In the genomic region with DNA sequence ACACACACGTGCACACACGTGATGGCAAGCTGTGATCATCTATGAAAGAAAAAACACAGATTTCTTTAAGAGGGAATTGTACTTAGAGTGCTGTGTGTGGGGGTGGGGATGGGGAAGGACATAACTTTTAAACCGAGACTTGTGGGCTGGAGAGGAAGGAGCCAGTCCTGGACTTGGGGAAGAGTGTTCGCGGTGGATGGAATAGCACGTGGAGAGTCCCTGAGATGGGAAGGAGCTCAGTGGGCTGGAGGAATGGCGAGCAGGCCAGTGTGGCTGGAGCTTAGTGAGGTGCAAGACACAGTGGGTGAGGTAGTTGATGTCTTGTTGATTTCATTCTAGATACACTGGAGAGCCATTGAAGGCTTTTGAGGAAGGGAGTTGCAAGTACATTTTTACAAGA, we compare ENCODE assay signal across 24 cellular contexts.
DNase-seq lines count a peak whose midpoint lies in the region; ATAC-seq, FAIRE-seq and TF ChIP-seq lines count a peak whose summit lies in the region.
"Had no signal": no experiment of that assay in that cellular context is flagged by ENCODE, and none has a peak within 500 bp of the region (broad histone marks: within the 10 kb centered on the region; RNA-seq: fewer than 3 reads in every experiment).

No MANE protein-coding gene starts in this region.

- no peaks in the 10 kb centered on the region for H3K27me3 ChIP-seq in GM12878 (replicated peaks in 1 of 2; ENCODE audit: control insufficient read depth in 2 of 2, insufficient read depth in 2 of 2, low read length in 1 of 2)
- H3K27me3 ChIP-seq: BLaER1 treated with 17β-estradiol and CSF1 and Interleukin-3, amounts not matched to agents 10 nM and 100 nM; right lobe of liver had no signal

- SMC1A ChIA-PET in GM12878 (lab: Charles Lee; ENCODE audit: uncharacterized antibody, unreplicated experiment), result interaction anchor here (1.0 kb wide), 1 partner anchor 24 kb away, joined by 3 read pairs; no protein-coding TSS in a partner anchor

- TF ChIP-seq RAD21 in GM12878 (IDR thresholded peaks at IDR 0.05; ENCODE audit: insufficient read depth, low read depth, low read length), result no peak

- no peak for ATAC-seq in left cardiac atrium
- no peak for ATAC-seq in left ventricle myocardium superior
- no peak for ATAC-seq in GM12878
- no peak for ATAC-seq in HG03442 (IDR thresholded peaks at IDR 0.05; ENCODE audit: unreplicated experiment)
- ATAC-seq in HG02884 (IDR thresholded peaks at IDR 0.05; ENCODE audit: unreplicated experiment), result no peak
- ATAC-seq: naive thymus-derived CD4-positive, alpha-beta T cell; right lobe of liver had no signal

- in situ Hi-C loops in GM12878 (cut with MboI), result no loop called here

- RAD21 ChIA-PET in GM12878 (lab: Charles Lee; ENCODE audit: unreplicated experiment), result no interaction called here

- H2AFZ ChIP-seq in GM12878 (ENCODE audit: control insufficient read depth, low read depth, low read length), result no peak overlapping the region
- H2AFZ ChIP-seq: parathyroid adenoma had no signal

- FAIRE-seq in GM12878 (lab: Jason Lieb, UNC) (no peak), RCC 7860 (lab: Jason Lieb, UNC) (no peak)
- FAIRE-seq: endometrium, G401.6, GM18507 had no signal

- H3K27ac ChIP-seq in GM12878 (ENCODE audit: control insufficient read depth, insufficient read depth), result no peak overlapping the region
- H3K27ac ChIP-seq: BLaER1 treated with 17β-estradiol and CSF1 and Interleukin-3, amounts not matched to agents 10 nM and 100 nM; parathyroid adenoma; right lobe of liver had no signal

- no peak for TF ChIP-seq EP300 in GM12878 (IDR thresholded peaks at IDR 0.05; ENCODE audit: borderline replicate concordance in 1 of 2, control insufficient read depth in 1 of 2, low read depth in 2 of 2, low read length in 2 of 2)

- 72% methylated on average over 7 of the region's 7 CpGs for WGBS in GM12878 (ENCODE audit: insufficient coverage, insufficient replicate concordance, low lambda C conversion rate, missing lambda C conversion rate)

- H4K20me1 ChIP-seq in GM12878 (ENCODE audit: control insufficient read depth, insufficient read depth), result no peaks in the 10 kb centered on the region; the same call in 1 of the 2 replicates
- H4K20me1 ChIP-seq: BLaER1 treated with 17β-estradiol and CSF1 and Interleukin-3, amounts not matched to agents 10 nM and 100 nM had no signal

- no peak for TF ChIP-seq CTCF in GM12878 (IDR thresholded peaks at IDR 0.05 in 2 of 3, conservative IDR thresholded peaks at IDR 0.05 in 1 of 3; ENCODE audit: control insufficient read depth in 2 of 3, extremely low read depth in 1 of 3, insufficient read depth in 1 of 3, low read depth in 3 of 3, low read length in 3 of 3)

- no peaks in the 10 kb centered on the region; the same call in 1 of the 2 replicates for H3K4me1 ChIP-seq in GM12878 (ENCODE audit: control insufficient read depth, insufficient read depth, low read length)
- H3K4me1 ChIP-seq: parathyroid adenoma had no signal

- peaks cover 3% of the 10 kb centered on the region; the same call in 1 of the 2 replicates for H3K79me2 ChIP-seq in GM12878 (ENCODE audit: control insufficient read depth, insufficient read depth, low read length)
- H3K79me2 ChIP-seq: parathyroid adenoma had no signal

- peaks cover 32 to 62% of the 10 kb centered on the region in 2 experiments for H3K36me3 ChIP-seq in GM12878 (ENCODE audit: control insufficient read depth in 2 of 2, insufficient read depth in 2 of 2, low read length in 1 of 2)
- H3K36me3 ChIP-seq: BLaER1 treated with 17β-estradiol and CSF1 and Interleukin-3, amounts not matched to agents 10 nM and 100 nM had no signal

- TF ChIP-seq POLR2A in GM12878 (IDR thresholded peaks at IDR 0.05; ENCODE audit: low read depth, low read length), result no peak

- CTCF ChIA-PET in GM12878 (lab: Yijun Ruan, JAX), result no interaction called here

- H3K4me2 ChIP-seq in GM12878 (ENCODE audit: control insufficient read depth, insufficient read depth), result no peak overlapping the region

- intact Hi-C loops in left cardiac atrium (cut with DNase I) (no loop called here), left ventricle myocardium superior (cut with micrococcal nuclease) (no loop called here), GM12878 (cut with micrococcal nuclease; ENCODE audit: unreplicated experiment) (no loop called here)

- POLR2A ChIA-PET in GM12878 (lab: Charles Lee), result no interaction called here

- H3K9me3 ChIP-seq in GM12878 (replicated peaks; ENCODE audit: control insufficient read depth, insufficient read depth, low read length), result no peaks in the 10 kb centered on the region
- H3K9me3 ChIP-seq: BLaER1 treated with 17β-estradiol and CSF1 and Interleukin-3, amounts not matched to agents 10 nM and 100 nM; right lobe of liver had no signal

- no peak overlapping the region for H3K4me3 ChIP-seq in GM12878
- H3K4me3 ChIP-seq: BLaER1 treated with 17β-estradiol and CSF1 and Interleukin-3, amounts not matched to agents 10 nM and 100 nM; right lobe of liver had no signal

- TSS peak; percentile 6 for BruUV-seq in GM12878 (replicated peaks; lab: Mats Ljungman, UMichigan)

- no peak overlapping the region for H3K9ac ChIP-seq in GM12878 (ENCODE audit: control insufficient read depth, insufficient read depth, low read length)
- H3K9ac ChIP-seq: BLaER1 treated with 17β-estradiol and CSF1 and Interleukin-3, amounts not matched to agents 10 nM and 100 nM; parathyroid adenoma had no signal

- DNase-seq in left cardiac atrium (peak; percentile 8), left ventricle myocardium superior (no peak), GM12878 (ENCODE audit: low read depth, low spot score) (no peak), mesenteric fat pad (ENCODE audit: low spot score) (peak; percentile 22), dermis blood vessel endothelial cell (no peak), RCC 7860 (ENCODE audit: low spot score) (no peak)
- DNase-seq: activated CD4-positive, alpha-beta T cell treated with anti-CD3 and anti-CD28 coated beads, Interleukin-2, amount 50 U/mL, for 48 hours; activated CD4-positive, CD25-positive, alpha-beta regulatory T cell; activated naive CD4-positive, alpha-beta T cell treated with anti-CD3 and anti-CD28 coated beads, Interleukin-2, amount 50 U/mL, for 16 hours; activated T-cell treated with anti-CD3 and anti-CD28 coated beads for 4 hours; H9; KBM-7; MM.1S; naive thymus-derived CD4-positive, alpha-beta T cell; NCI-H1436; right lobe of liver; T1000 had no signal

TF ChIP-seq in GM12878, 131 proteins besides CTCF, POLR2A, EP300 and RAD21:
- TF ChIP-seq ZNF217 (IDR thresholded peaks at IDR 0.05) (no peak), CUX1 (IDR thresholded peaks at IDR 0.05; ENCODE audit: insufficient replicate concordance, low read depth, low read length) (no peak), NBN (IDR thresholded peaks at IDR 0.05) (no peak), EED (IDR thresholded peaks at IDR 0.05; ENCODE audit: low read depth) (no peak), TAF1 (IDR thresholded peaks at IDR 0.05; ENCODE audit: borderline replicate concordance, low read depth, low read length) (no peak), POLR2AphosphoS2 (IDR thresholded peaks at IDR 0.05; ENCODE audit: low read depth, low read length) (no peak), HDAC6 (IDR thresholded peaks at IDR 0.05; ENCODE audit: unreplicated experiment) (no peak), NR2C2 (IDR thresholded peaks at IDR 0.05; ENCODE audit: borderline replicate concordance, control insufficient read depth, insufficient read length, low read depth) (no peak), CHD2 (IDR thresholded peaks at IDR 0.05; ENCODE audit: borderline replicate concordance, low read depth, low read length) (no peak), BRCA1 (IDR thresholded peaks at IDR 0.05; ENCODE audit: low read depth, low read length) (no peak), BMI1 (IDR thresholded peaks at IDR 0.05; ENCODE audit: borderline replicate concordance) (no peak), TARDBP (IDR thresholded peaks at IDR 0.05; ENCODE audit: borderline replicate concordance) (no peak), YY1 (IDR thresholded peaks at IDR 0.05; ENCODE audit: low read depth, low read length) (no peak), ZNF622 (IDR thresholded peaks at IDR 0.05) (no peak)

Comparison
In these comparisons a context has a peak if more than half of its experiments do, and no peak if none do; other contexts are left out.
1. DNase-seq: peak in left cardiac atrium (single experiment) and mesenteric fat pad (single experiment); none in left ventricle myocardium superior (single experiment), GM12878 (single experiment), dermis blood vessel endothelial cell (single experiment) and RCC 7860 (single experiment).